16 cellular contexts compared by ENCODE assay signal in genomic region chr6:38813451-38813850, GRCh38.
DNase-seq lines count a peak whose midpoint lies in the region; ATAC-seq and TF ChIP-seq lines count a peak whose summit lies in the region.
"Had no signal": no experiment of that assay in that cellular context is flagged by ENCODE, and none has a peak within 500 bp of the region (broad histone marks: within the 10 kb centered on the region; RNA-seq: fewer than 3 reads in every experiment).

No MANE protein-coding gene starts in this region.

- DNase-seq in KBM-7 (peak; percentile 22), mesenchymal stem cell (peak; percentile 9), DMS114 treated with DMSO at 0.1 percent for 48 hours (lab: John Stamatoyannopoulos, UW; ENCODE audit: unreplicated experiment) (no peak), spleen (no peak)
- DNase-seq: AML-193, DND-41, GOT3, NCI-H1048, NCI-H2081 treated with DMSO at 0.1 percent for 48 hours, NCI-H510A, NCI-H774, T-helper 1 cell had no signal

- H4K8ac ChIP-seq in mesenchymal stem cell (ENCODE audit: low read length), result no peak overlapping the region

- H4K91ac ChIP-seq in mesenchymal stem cell (ENCODE audit: low read length), result no peak overlapping the region

- no peak overlapping the region for H3K9ac ChIP-seq in mesenchymal stem cell (ENCODE audit: low read length)

- H2AFZ ChIP-seq in mesenchymal stem cell (ENCODE audit: low read depth, low read length), result no peak overlapping the region

- H3K79me1 ChIP-seq in mesenchymal stem cell (replicated peaks; ENCODE audit: low read length, poor library complexity, severe bottlenecking), result no peaks in the 10 kb centered on the region

- no peak overlapping the region for H2AK5ac ChIP-seq in mesenchymal stem cell (ENCODE audit: low read length, severe bottlenecking)

- in situ Hi-C loops in KBM-7 (cut with MboI; ENCODE audit: low pct_unique_long_range_greater_than_20kb, low sequenced_read_pairs), result no loop called here

- H3K4me3 ChIP-seq in mesenchymal stem cell (ENCODE audit: insufficient read depth in 1 of 2, low read depth in 1 of 2, low read length in 2 of 2) (no peak overlapping the region), spleen (no peak overlapping the region)

- H3K4me1 ChIP-seq in mesenchymal stem cell (ENCODE audit: control insufficient read depth, insufficient read depth, low read depth, low read length) (no peaks in the 10 kb centered on the region), spleen (no peaks in the 10 kb centered on the region)

- no peak for ATAC-seq in HG02970 (IDR thresholded peaks at IDR 0.05; ENCODE audit: low FRiP score, unreplicated experiment)
- ATAC-seq: HCT116 had no signal

- intact Hi-C loops in spleen (cut with DNase I; ENCODE audit: low total_unique reads), result no loop called here

- peaks cover 0 to 19% of the 10 kb centered on the region in 2 experiments for H3K27me3 ChIP-seq in mesenchymal stem cell (ENCODE audit: control insufficient read depth in 1 of 2, insufficient read depth in 1 of 2, low read length in 2 of 2)
- peaks cover 0 to 15% (median 0%) of the 10 kb centered on the region in 7 donors for H3K27me3 ChIP-seq in spleen (replicated peaks in 1 of 7)

- H2BK120ac ChIP-seq in mesenchymal stem cell (ENCODE audit: low read depth, low read length), result no peak overlapping the region

- WGBS in mesenchymal stem cell, result 35% methylated on average over 4 of the region's 4 CpGs
- 27 to 65% (median 41%) methylated on average over 4 of the region's 4 CpGs for WGBS in spleen, 5 donors

- H3K9me3 ChIP-seq in mesenchymal stem cell (ENCODE audit: control insufficient read depth, low read length) (no peaks in the 10 kb centered on the region), spleen (no peaks in the 10 kb centered on the region)

- H2BK5ac ChIP-seq in mesenchymal stem cell (ENCODE audit: low read depth, low read length, poor library complexity, severe bottlenecking), result no peak overlapping the region

- TF ChIP-seq CTCF in C4-2B (conservative IDR thresholded peaks at IDR 0.05) (no peak; the same call in 1 of the 2 replicates), VCaP (conservative IDR thresholded peaks at IDR 0.05) (no peak), spleen (IDR thresholded peaks at IDR 0.05 in 8 of 11, conservative IDR thresholded peaks at IDR 0.05 in 3 of 11) (no peak)

- H3K18ac ChIP-seq in mesenchymal stem cell (ENCODE audit: low read depth in 1 of 2, low read length in 2 of 2), result no peak overlapping the region

- H3K27ac ChIP-seq in C4-2B, result peak overlapping the region; percentile 68; the same call in 1 of the 2 replicates
- peak overlapping the region; percentile 93 for H3K27ac ChIP-seq in VCaP
- no peak overlapping the region for H3K27ac ChIP-seq in mesenchymal stem cell (ENCODE audit: low read length, poor library complexity, severe bottlenecking)
- no peak overlapping the region for H3K27ac ChIP-seq in spleen

- H3K14ac ChIP-seq in mesenchymal stem cell (ENCODE audit: low read length in 2 of 2), result no peak overlapping the region

- H3K36me3 ChIP-seq in mesenchymal stem cell (ENCODE audit: control insufficient read depth in 1 of 2, insufficient read depth in 2 of 2, low read depth in 1 of 2, low read length in 2 of 2) (no peaks in the 10 kb centered on the region), spleen (no peaks in the 10 kb centered on the region)

- no peak overlapping the region for H3K4ac ChIP-seq in mesenchymal stem cell (ENCODE audit: low read depth in 1 of 2, low read length in 2 of 2)

- no peak overlapping the region for H3K4me2 ChIP-seq in mesenchymal stem cell (ENCODE audit: low read length, poor library complexity, severe bottlenecking)

- no peak for TF ChIP-seq POLR2A in spleen (IDR thresholded peaks at IDR 0.05)

- no peak overlapping the region for H2BK12ac ChIP-seq in mesenchymal stem cell (ENCODE audit: low read length in 2 of 2)

- H3K23ac ChIP-seq in mesenchymal stem cell (ENCODE audit: low read length in 2 of 2), result no peak overlapping the region

- H2BK15ac ChIP-seq in mesenchymal stem cell (ENCODE audit: low read depth, poor library complexity, severe bottlenecking), result no peak overlapping the region

Comparison
In these comparisons a context has a peak if more than half of its experiments do, and no peak if none do; other contexts are left out.
1. H3K27ac ChIP-seq: peak in C4-2B (single experiment) and VCaP (single experiment); none in mesenchymal stem cell (single experiment) and spleen (0 of 8).
2. DNase-seq: peak in KBM-7 (single experiment) and mesenchymal stem cell (single experiment); none in DMS114 treated with DMSO at 0.1 percent for 48 hours (single experiment) and spleen (single experiment).